Comparison of ENCODE assay signal across 13 cellular contexts in the genomic region with DNA sequence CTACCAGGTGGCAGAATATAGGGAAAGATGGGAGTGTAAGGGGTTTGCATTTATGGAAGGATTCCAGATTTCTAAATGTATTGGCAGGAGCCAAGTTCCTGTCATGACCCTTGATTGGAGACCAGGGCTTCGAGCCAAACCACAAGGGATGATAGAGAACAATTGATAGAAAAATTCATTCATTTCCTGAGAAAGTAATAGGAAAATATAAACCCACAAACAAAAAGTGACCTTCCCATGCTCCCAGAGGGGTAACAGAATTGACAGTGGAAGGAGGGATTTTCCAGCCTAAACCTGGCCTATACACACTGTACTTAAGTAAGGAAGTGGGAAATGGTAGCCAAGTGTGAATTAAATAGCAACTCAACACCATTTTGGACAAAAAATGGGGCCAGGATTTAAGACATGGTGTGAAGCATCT. TPM values are rescaled to one million over a fixed set of nuclear protein-coding genes. Genes with fewer than 3 reads are reported as not detected.
DNase-seq lines count a peak whose midpoint lies in the region; ATAC-seq and TF ChIP-seq lines count a peak whose summit lies in the region.
"Had no signal": no experiment of that assay in that cellular context is flagged by ENCODE, and none has a peak within 500 bp of the region (broad histone marks: within the 10 kb centered on the region; RNA-seq: fewer than 3 reads in every experiment).

No MANE protein-coding gene starts in this region.

- H3K9me3 Mint-ChIP-seq in nephron: no peaks in the 10 kb centered on the region
- no peaks in the 10 kb centered on the region for H3K9me3 Mint-ChIP-seq in activated CD4-positive, alpha-beta T cell treated with anti-CD3 and anti-CD28 coated beads, Interleukin-2, amount 10 ng/mL, durations not matched to agents 24 days and 14 days
- H3K9me3 Mint-ChIP-seq: activated T-helper 17 cell treated with anti-CD3 and anti-CD28 coated beads, Interleukin-2, amount 50 U/mL, for 72 hours; endodermal cell had no signal

- in situ Hi-C loops in ACHN (cut with HindIII; ENCODE audit: low pct_ligation_motif_present, low pct_unique_long_range_greater_than_20kb, low sequenced_read_pairs): no loop called here

- H3K9me3 ChIP-seq in colonic mucosa: no peaks in the 10 kb centered on the region

- CTCF ChIA-PET in HEK293T (lab: Yijun Ruan, JAX): no interaction called here

- intact Hi-C loops in colonic mucosa (cut with DNase I): no loop called here
- intact Hi-C loops in activated CD4-positive, alpha-beta T cell treated with anti-CD3 and anti-CD28 coated beads, Interleukin-2, amount 10 ng/mL, durations not matched to agents 24 days and 14 days (cut with micrococcal nuclease): no loop called here

- no peaks in the 10 kb centered on the region for H3K27me3 Mint-ChIP-seq in nephron (ENCODE audit: low read depth)
- H3K27me3 Mint-ChIP-seq in activated CD4-positive, alpha-beta T cell treated with anti-CD3 and anti-CD28 coated beads, Interleukin-2, amount 10 ng/mL, durations not matched to agents 24 days and 14 days: peaks cover 32% of the 10 kb centered on the region
- H3K27me3 Mint-ChIP-seq: activated T-helper 17 cell treated with anti-CD3 and anti-CD28 coated beads, Interleukin-2, amount 50 U/mL, for 72 hours had no signal

- no peak for ATAC-seq in HG03565 (IDR thresholded peaks at IDR 0.05; ENCODE audit: unreplicated experiment)
- ATAC-seq: activated T-helper 17 cell treated with anti-CD3 and anti-CD28 coated beads, Interleukin-2, amount 50 U/mL, for 72 hours; right cardiac atrium had no signal

- no peak overlapping the region for H3K9ac ChIP-seq in colonic mucosa (ENCODE audit: low read depth in 2 of 2, low read length in 2 of 2)

- TF ChIP-seq CTCF in colonic mucosa (IDR thresholded peaks at IDR 0.05) (no peak), nephron (IDR thresholded peaks at IDR 0.05; ENCODE audit: unreplicated experiment in 3 of 3) (no peak)

- no peaks in the 10 kb centered on the region for H3K4me1 ChIP-seq in colonic mucosa

- DNase-seq in ACHN (peak; percentile 30), NCI-H226 (peak; percentile 74), colonic mucosa (no peak), NK-92 (lab: John Stamatoyannopoulos, UW; ENCODE audit: unreplicated experiment) (no peak), HEK293T (ENCODE audit: extremely low spot score) (no peak)
- DNase-seq in activated CD4-positive, alpha-beta T cell treated with anti-CD3 and anti-CD28 coated beads, Interleukin-2, amount 10 ng/mL, durations not matched to agents 24 days and 14 days: no peak
- DNase-seq: endodermal cell, Karpas-422, NCI-H526 had no signal

- H3K4me3 ChIP-seq in colonic mucosa: no peak overlapping the region

- H3K36me3 Mint-ChIP-seq in nephron (ENCODE audit: low read depth): no peaks in the 10 kb centered on the region
- no peaks in the 10 kb centered on the region for H3K36me3 Mint-ChIP-seq in activated CD4-positive, alpha-beta T cell treated with anti-CD3 and anti-CD28 coated beads, Interleukin-2, amount 10 ng/mL, durations not matched to agents 24 days and 14 days (ENCODE audit: low read depth)

- H3K27ac ChIP-seq in colonic mucosa: peak overlapping the region; percentile 15

- H3K27me3 ChIP-seq in colonic mucosa: no peaks in the 10 kb centered on the region

- H3K4me3 Mint-ChIP-seq in nephron: no peak overlapping the region
- no peak overlapping the region for H3K4me3 Mint-ChIP-seq in activated CD4-positive, alpha-beta T cell treated with anti-CD3 and anti-CD28 coated beads, Interleukin-2, amount 10 ng/mL, durations not matched to agents 24 days and 14 days
- H3K4me3 Mint-ChIP-seq: activated T-helper 17 cell treated with anti-CD3 and anti-CD28 coated beads, Interleukin-2, amount 50 U/mL, for 72 hours; endodermal cell had no signal

- peaks cover 64% of the 10 kb centered on the region for H3K4me1 Mint-ChIP-seq in nephron
- no peaks in the 10 kb centered on the region for H3K4me1 Mint-ChIP-seq in activated CD4-positive, alpha-beta T cell treated with anti-CD3 and anti-CD28 coated beads, Interleukin-2, amount 10 ng/mL, durations not matched to agents 24 days and 14 days
- H3K4me1 Mint-ChIP-seq: activated T-helper 17 cell treated with anti-CD3 and anti-CD28 coated beads, Interleukin-2, amount 50 U/mL, for 72 hours had no signal

- peak overlapping the region; percentile 53 to 87 (median 67) for H3K27ac Mint-ChIP-seq in nephron
- no peak overlapping the region for H3K27ac Mint-ChIP-seq in activated CD4-positive, alpha-beta T cell treated with anti-CD3 and anti-CD28 coated beads, Interleukin-2, amount 10 ng/mL, durations not matched to agents 24 days and 14 days
- H3K27ac Mint-ChIP-seq: activated T-helper 17 cell treated with anti-CD3 and anti-CD28 coated beads, Interleukin-2, amount 50 U/mL, for 72 hours; endodermal cell had no signal

- POLR2A ChIA-PET in HEK293T (lab: Yijun Ruan, JAX): no interaction called here

- H3K36me3 ChIP-seq in colonic mucosa: no peaks in the 10 kb centered on the region

TF ChIP-seq in HEK293T, 16 proteins besides CTCF, POLR2A, EP300 and RAD21:
- no peak for TF ChIP-seq ZNF384 (IDR thresholded peaks at IDR 0.05)
- TF ChIP-seq PKNOX1 (IDR thresholded peaks at IDR 0.05): no peak
- TF ChIP-seq FOXM1 (IDR thresholded peaks at IDR 0.05; ENCODE audit: borderline replicate concordance): no peak
- TF ChIP-seq FOXK2 (IDR thresholded peaks at IDR 0.05): no peak
- no peak for TF ChIP-seq SP1 (IDR thresholded peaks at IDR 0.05)
- no peak for TF ChIP-seq CTBP1 (IDR thresholded peaks at IDR 0.05; ENCODE audit: borderline replicate concordance)
- no peak for TF ChIP-seq TARDBP (IDR thresholded peaks at IDR 0.05)
- no peak for TF ChIP-seq L3MBTL2 (conservative IDR thresholded peaks at IDR 0.05)
- no peak for TF ChIP-seq ARNT (IDR thresholded peaks at IDR 0.05)
- TF ChIP-seq BHLHE40 (IDR thresholded peaks at IDR 0.05; ENCODE audit: borderline replicate concordance): no peak
- TF ChIP-seq HDGF (IDR thresholded peaks at IDR 0.05; ENCODE audit: borderline replicate concordance): no peak
- no peak for TF ChIP-seq FOXA1 (IDR thresholded peaks at IDR 0.05)
- no peak for TF ChIP-seq NFRKB (IDR thresholded peaks at IDR 0.05)
TF ChIP-seq in HEK293T: peak in this region for 0.

RNA-seq across cellular contexts. Expression of gene IFIT2, which starts 22.4 kb away (rescaled TPM):
- total RNA-seq in colonic mucosa: 1 to 10 TPM; 4.8 to 7.5 TPM
- total RNA-seq in activated CD4-positive, alpha-beta T cell treated with anti-CD3 and anti-CD28 coated beads, Interleukin-2, amount 10 ng/mL, durations not matched to agents 24 days and 14 days: 0.40 and 0.54 TPM in 2 replicates

RNA-seq across cellular contexts. Expression of gene LIPA, which starts 27.9 kb away (rescaled TPM):
- total RNA-seq in colonic mucosa: 10 to 100 TPM; 30.4 to 37.8 TPM
- total RNA-seq in activated CD4-positive, alpha-beta T cell treated with anti-CD3 and anti-CD28 coated beads, Interleukin-2, amount 10 ng/mL, durations not matched to agents 24 days and 14 days: 7.6 and 9.1 TPM in 2 replicates

RNA-seq across cellular contexts. Expression of gene IFIT3, which starts 48.3 kb away (rescaled TPM):
- total RNA-seq in colonic mucosa: 1 to 10 TPM; 4.3 to 5.1 TPM
- total RNA-seq in activated CD4-positive, alpha-beta T cell treated with anti-CD3 and anti-CD28 coated beads, Interleukin-2, amount 10 ng/mL, durations not matched to agents 24 days and 14 days: 0.83 and 1.0 TPM in 2 replicates

Comparison
In these comparisons a context has a peak if more than half of its experiments do, and no peak if none do; other contexts are left out.
1. DNase-seq: peak in ACHN (single experiment) and NCI-H226 (single experiment); none in colonic mucosa (single experiment), NK-92 (single experiment), HEK293T (single experiment) and activated CD4-positive, alpha-beta T cell treated with anti-CD3 and anti-CD28 coated beads, Interleukin-2, amount 10 ng/mL, durations not matched to agents 24 days and 14 days (single experiment).